In genomic region chr1:193355179-193355578, GRCh38 we compare ENCODE assay signal across 11 cellular contexts.
DNase-seq lines count a peak whose midpoint lies in the region; ATAC-seq and TF ChIP-seq lines count a peak whose summit lies in the region.
"Had no signal": no experiment of that assay in that cellular context is flagged by ENCODE, and none has a peak within 500 bp of the region (broad histone marks: within the 10 kb centered on the region; RNA-seq: fewer than 3 reads in every experiment).

No MANE protein-coding gene starts in this region.

- peaks cover 13% of the 10 kb centered on the region for H3K4me1 Mint-ChIP-seq in MCF 10A (ENCODE audit: insufficient read depth, unreplicated experiment)
- H3K4me1 Mint-ChIP-seq: stimulated activated memory B cell treated with anti-CD40 and anti-IgM and Interleukin-4, amounts not matched to agents 10 μg/mL and 1 μg/mL and 100 μg/mL, for 72 hours had no signal

- H3K4me3 Mint-ChIP-seq in MCF 10A (ENCODE audit: unreplicated experiment) = no peak overlapping the region
- H3K4me3 Mint-ChIP-seq: stimulated activated memory B cell treated with anti-CD40 and anti-IgM and Interleukin-4, amounts not matched to agents 10 μg/mL and 1 μg/mL and 100 μg/mL, for 72 hours; T-cell had no signal

- H3K27me3 Mint-ChIP-seq in MCF 10A (ENCODE audit: insufficient read depth, unreplicated experiment) = no peaks in the 10 kb centered on the region
- H3K27me3 Mint-ChIP-seq: T-cell had no signal

- BruUV-seq in MCF 10A (replicated peaks; lab: Mats Ljungman, UMichigan) = no TSS peak
- no TSS peak for BruUV-seq in Panc1 (replicated peaks; lab: Mats Ljungman, UMichigan)

- H3K4me1 ChIP-seq in breast epithelium (no peaks in the 10 kb centered on the region), Panc1 (ENCODE audit: control insufficient read depth, insufficient read depth, low read length) (no peaks in the 10 kb centered on the region), stomach (peaks cover 0 to 19% (median 2%) of the 10 kb centered on the region in 4 donors)

- H3K27ac ChIP-seq in breast epithelium (no peak overlapping the region), Panc1 (ENCODE audit: low read length) (no peak overlapping the region), epithelial cell of prostate (peak overlapping the region; percentile 11), stomach (peak overlapping the region; percentile 4 to 83 (median 70))

- DNase-seq in MCF 10A (ENCODE audit: unreplicated experiment) = peak; percentile 77
- no peak for DNase-seq in breast epithelium (ENCODE audit: low spot score in 2 of 2)
- peak; percentile 54 for DNase-seq in Panc1 (ENCODE audit: low read depth, low spot score)
- peak; percentile 1 for DNase-seq in epithelial cell of prostate (ENCODE audit: low read depth, low spot score)
- no peak for DNase-seq in stomach
- no peak for DNase-seq in activated naive CD4-positive, alpha-beta T cell treated with anti-CD3 and anti-CD28 coated beads, Interleukin-2, amount 50 U/mL, for 16 hours
- no peak for DNase-seq in NCI-H82 (lab: John Stamatoyannopoulos, UW)
- DNase-seq in T-helper 1 cell = no peak
- DNase-seq: amniotic stem cell, T-cell had no signal

- H3K27ac Mint-ChIP-seq in MCF 10A (ENCODE audit: low read depth, unreplicated experiment) = no peak overlapping the region
- H3K27ac Mint-ChIP-seq: stimulated activated memory B cell treated with anti-CD40 and anti-IgM and Interleukin-4, amounts not matched to agents 10 μg/mL and 1 μg/mL and 100 μg/mL, for 72 hours; T-cell had no signal

- H3K27me3 ChIP-seq in breast epithelium = no peaks in the 10 kb centered on the region
- H3K27me3 ChIP-seq in Panc1 (ENCODE audit: control insufficient read depth, insufficient read depth, low read length) = no peaks in the 10 kb centered on the region; the same call in 1 of the 2 replicates
- H3K27me3 ChIP-seq in stomach = no peaks in the 10 kb centered on the region

- H3K4me3 ChIP-seq in breast epithelium = no peak overlapping the region
- no peak overlapping the region for H3K4me3 ChIP-seq in Panc1 (ENCODE audit: low read depth in 2 of 2, low read length in 2 of 2)
- no peak overlapping the region for H3K4me3 ChIP-seq in stomach

- 18 to 42% (median 28%) methylated on average over 2 of the region's 2 CpGs for WGBS in stomach, 5 donors

- H3K9me3 Mint-ChIP-seq in MCF 10A (ENCODE audit: unreplicated experiment) = no peaks in the 10 kb centered on the region
- H3K9me3 Mint-ChIP-seq: stimulated activated memory B cell treated with anti-CD40 and anti-IgM and Interleukin-4, amounts not matched to agents 10 μg/mL and 1 μg/mL and 100 μg/mL, for 72 hours; T-cell had no signal

- TF ChIP-seq EP300 in stomach (IDR thresholded peaks at IDR 0.05) = no peak

- H3K36me3 ChIP-seq in breast epithelium = no peaks in the 10 kb centered on the region
- H3K36me3 ChIP-seq in Panc1 (ENCODE audit: control insufficient read depth, insufficient read depth, low read length) = no peaks in the 10 kb centered on the region
- H3K36me3 ChIP-seq in stomach = no peaks in the 10 kb centered on the region

- intact Hi-C loops in MCF 10A (cut with micrococcal nuclease) = no loop called here
- intact Hi-C loops in breast epithelium (cut with DNase I; ENCODE audit: low total_unique reads) = no loop called here
- intact Hi-C loops in Panc1 (cut with micrococcal nuclease; ENCODE audit: unreplicated experiment) = no loop called here
- intact Hi-C loops in stomach (cut with DNase I; ENCODE audit: low total_unique reads) = no loop called here

- in situ Hi-C loops in Panc1 (cut with HindIII; ENCODE audit: low pct_unique_long_range_greater_than_20kb, low sequenced_read_pairs) = no loop called here

- H3K36me3 Mint-ChIP-seq in MCF 10A (ENCODE audit: insufficient read depth, unreplicated experiment) = no peaks in the 10 kb centered on the region
- H3K36me3 Mint-ChIP-seq: stimulated activated memory B cell treated with anti-CD40 and anti-IgM and Interleukin-4, amounts not matched to agents 10 μg/mL and 1 μg/mL and 100 μg/mL, for 72 hours; T-cell had no signal

- TF ChIP-seq CTCF in MCF 10A (IDR thresholded peaks at IDR 0.05; ENCODE audit: unreplicated experiment) = no peak
- no peak for TF ChIP-seq CTCF in breast epithelium (IDR thresholded peaks at IDR 0.05)
- TF ChIP-seq CTCF in Panc1 (IDR thresholded peaks at IDR 0.05) = no peak
- no peak for TF ChIP-seq CTCF in stomach (IDR thresholded peaks at IDR 0.05)

- TF ChIP-seq POLR2A in breast epithelium (IDR thresholded peaks at IDR 0.05) = no peak
- no peak for TF ChIP-seq POLR2A in stomach (IDR thresholded peaks at IDR 0.05)

- CTCF ChIA-PET in MCF 10A (lab: Yijun Ruan, JAX) (no interaction called here), Panc1 (lab: Charles Lee) (no interaction called here)

- POLR2A ChIA-PET in MCF 10A (lab: Yijun Ruan, JAX) (interaction anchor here (0.7 kb wide), 1 partner anchor 12 kb away, joined by 3 read pairs; no protein-coding TSS in a partner anchor), Panc1 (lab: Charles Lee) (no interaction called here)

- ATAC-seq in Panc1 = no peak
- ATAC-seq: stimulated activated memory B cell treated with anti-CD40 and anti-IgM and Interleukin-4, amounts not matched to agents 10 μg/mL and 1 μg/mL and 100 μg/mL, for 72 hours; T-cell had no signal

- H3K9me3 ChIP-seq in breast epithelium (no peaks in the 10 kb centered on the region), Panc1 (ENCODE audit: control insufficient read depth, insufficient read depth, low read depth, low read length) (no peaks in the 10 kb centered on the region), stomach (no peaks in the 10 kb centered on the region)

Comparison
In these comparisons a context has a peak if more than half of its experiments do, and no peak if none do; other contexts are left out.
1. DNase-seq: peak in MCF 10A (single experiment), Panc1 (single experiment) and epithelial cell of prostate (single experiment); none in breast epithelium (0 of 2), stomach (single experiment), activated naive CD4-positive, alpha-beta T cell treated with anti-CD3 and anti-CD28 coated beads, Interleukin-2, amount 50 U/mL, for 16 hours (single experiment), NCI-H82 (single experiment) and T-helper 1 cell (0 of 5).
2. H3K27ac ChIP-seq: peak in epithelial cell of prostate (single experiment) and stomach (5 of 5); none in breast epithelium (0 of 2) and Panc1 (single experiment).